Comparison of ENCODE assay signal across 11 cellular contexts in genomic region chr5:16540421-16540820, GRCh38.
DNase-seq lines count a peak whose midpoint lies in the region; ATAC-seq, FAIRE-seq and TF ChIP-seq lines count a peak whose summit lies in the region.
"Had no signal": no experiment of that assay in that cellular context is flagged by ENCODE, and none has a peak within 500 bp of the region (broad histone marks: within the 10 kb centered on the region; RNA-seq: fewer than 3 reads in every experiment).

No MANE protein-coding gene starts in this region.

- no peak overlapping the region for H2AFZ ChIP-seq in HepG2 (ENCODE audit: low read length)

- CTCF ChIA-PET in HepG2 (lab: Yijun Ruan, JAX; ENCODE audit: low intra/inter-chr PET ratio, low total read pairs), result no interaction called here

- POLR2A ChIA-PET in HepG2 (lab: Yijun Ruan, JAX), result no interaction called here

- H3K4me3 Mint-ChIP-seq in progenitor cell of endocrine pancreas (ENCODE audit: low read depth), result no peak overlapping the region
- H3K4me3 Mint-ChIP-seq: stimulated activated naive B cell treated with anti-CD40 and anti-IgM and Interleukin-4, amounts not matched to agents 10 μg/mL and 1 μg/mL and 100 μg/mL, for 72 hours had no signal

- in situ Hi-C loops in HepG2 (cut with HindIII; ENCODE audit: extremely low pct_ligation_motif_present, low pct_unique_long_range_greater_than_20kb), result no loop called here

- 84% methylated on average over 3 of the region's 3 CpGs for WGBS in liver
- 51% methylated on average over 3 of the region's 3 CpGs for WGBS in HepG2 (ENCODE audit: low lambda C conversion rate)
- 81 to 93% methylated on average over 3 of the region's 3 CpGs for WGBS in aorta, 2 donors

- H3K4me2 ChIP-seq in HepG2 (ENCODE audit: low read depth, low read length), result no peak overlapping the region

- H4K20me1 ChIP-seq in HepG2 (ENCODE audit: insufficient read depth, low read length), result no peaks in the 10 kb centered on the region

- no peak for FAIRE-seq in HepG2 (lab: Jason Lieb, UNC)
- FAIRE-seq: GM12892 had no signal

- H3K9me3 ChIP-seq in liver (ENCODE audit: control insufficient read depth in 4 of 4, low read length in 3 of 4) (no peaks in the 10 kb centered on the region), HepG2 (ENCODE audit: low read length) (no peaks in the 10 kb centered on the region), breast epithelium (no peaks in the 10 kb centered on the region), aorta (ENCODE audit: control insufficient read depth, low read length) (no peaks in the 10 kb centered on the region)

- no peak for ATAC-seq in HepG2
- ATAC-seq in aorta (ENCODE audit: low FRiP score), result peak; percentile 23
- ATAC-seq in HG02642 (IDR thresholded peaks at IDR 0.05; ENCODE audit: poor library complexity, unreplicated experiment), result no peak
- ATAC-seq: stimulated activated naive B cell treated with anti-CD40 and anti-IgM and Interleukin-4, amounts not matched to agents 10 μg/mL and 1 μg/mL and 100 μg/mL, for 72 hours had no signal

- TF ChIP-seq CTCF in liver (IDR thresholded peaks at IDR 0.05; ENCODE audit: low read depth, low read length, missing input control), result no peak
- TF ChIP-seq CTCF in HepG2 (CRISPR knock-in tag; IDR thresholded peaks at IDR 0.05), result no peak
- no peak for TF ChIP-seq CTCF in breast epithelium (IDR thresholded peaks at IDR 0.05)
- TF ChIP-seq CTCF in progenitor cell of endocrine pancreas (IDR thresholded peaks at IDR 0.05; ENCODE audit: unreplicated experiment), result no peak

- H3K4me3 ChIP-seq in liver (ENCODE audit: low read depth in 1 of 3, low read length in 3 of 3) (no peak overlapping the region), HepG2 (replicated peaks in 1 of 3; ENCODE audit: insufficient read depth in 1 of 3, low read depth in 2 of 3, low read length in 3 of 3) (no peak overlapping the region), breast epithelium (no peak overlapping the region), aorta (ENCODE audit: low read length in 2 of 2) (no peak overlapping the region)

- no peaks in the 10 kb centered on the region for H3K27me3 ChIP-seq in liver (ENCODE audit: control insufficient read depth in 4 of 4, insufficient read depth in 4 of 4, low read length in 3 of 4)
- H3K27me3 ChIP-seq in HepG2 (ENCODE audit: control insufficient read depth in 1 of 2, insufficient read depth in 2 of 2, low read length in 2 of 2), result peaks cover 0 to 3% of the 10 kb centered on the region in 2 experiments; a peak in 1 of 5 replicates
- H3K27me3 ChIP-seq in breast epithelium, result no peaks in the 10 kb centered on the region
- H3K27me3 ChIP-seq in aorta (ENCODE audit: control insufficient read depth in 1 of 2, insufficient read depth in 2 of 2, low read length in 1 of 2), result no peaks in the 10 kb centered on the region

- no peak for TF ChIP-seq RAD21 in liver (IDR thresholded peaks at IDR 0.05)
- no peak for TF ChIP-seq RAD21 in HepG2 (CRISPR knock-in tag; IDR thresholded peaks at IDR 0.05)

- intact Hi-C loops in HepG2 (cut with micrococcal nuclease; ENCODE audit: unreplicated experiment) (no loop called here), breast epithelium (cut with DNase I; ENCODE audit: low total_unique reads) (no loop called here), aorta (cut with DNase I) (no loop called here)

- peaks cover 9% of the 10 kb centered on the region for H3K4me1 Mint-ChIP-seq in progenitor cell of endocrine pancreas (ENCODE audit: low read depth)

- no peak overlapping the region for H3K27ac Mint-ChIP-seq in progenitor cell of endocrine pancreas
- H3K27ac Mint-ChIP-seq: stimulated activated naive B cell treated with anti-CD40 and anti-IgM and Interleukin-4, amounts not matched to agents 10 μg/mL and 1 μg/mL and 100 μg/mL, for 72 hours had no signal

- TF ChIP-seq EP300 in HepG2 (IDR thresholded peaks at IDR 0.05; ENCODE audit: low read depth in 2 of 2, low read length in 2 of 2) (no peak), HepG2 (CRISPR knock-in tag; IDR thresholded peaks at IDR 0.05; ENCODE audit: borderline replicate concordance) (no peak)

- no peak for DNase-seq in HepG2 (ENCODE audit: low spot score)
- no peak for DNase-seq in breast epithelium (ENCODE audit: low spot score in 2 of 2)
- DNase-seq in kidney glomerular epithelial cell (lab: John Stamatoyannopoulos, UW), result peak; percentile 88
- no peak for DNase-seq in aorta
- no peak for DNase-seq in NCI-H2107 (lab: John Stamatoyannopoulos, UW)
- no peak for DNase-seq in progenitor cell of endocrine pancreas (ENCODE audit: low spot score, unreplicated experiment)
- DNase-seq: stimulated activated naive B cell treated with anti-CD40 and anti-IgM and Interleukin-4, amounts not matched to agents 10 μg/mL and 1 μg/mL and 100 μg/mL, for 72 hours had no signal

- no peaks in the 10 kb centered on the region for H3K36me3 ChIP-seq in liver (ENCODE audit: control insufficient read depth in 4 of 4, insufficient read depth in 3 of 4, low read depth in 1 of 4, low read length in 3 of 4)
- no peaks in the 10 kb centered on the region for H3K36me3 ChIP-seq in HepG2 (replicated peaks in 1 of 2; ENCODE audit: control insufficient read depth in 1 of 2, insufficient read depth in 2 of 2, low read length in 2 of 2)
- no peaks in the 10 kb centered on the region for H3K36me3 ChIP-seq in breast epithelium
- no peaks in the 10 kb centered on the region for H3K36me3 ChIP-seq in aorta (ENCODE audit: control insufficient read depth in 1 of 2, insufficient read depth in 2 of 2, low read length in 1 of 2)

- no peaks in the 10 kb centered on the region for H3K79me2 ChIP-seq in HepG2 (ENCODE audit: insufficient read depth, low read length)

- no peaks in the 10 kb centered on the region for H3K36me3 Mint-ChIP-seq in progenitor cell of endocrine pancreas (ENCODE audit: insufficient read depth)

- H3K4me1 ChIP-seq in liver (ENCODE audit: control insufficient read depth in 4 of 4, insufficient read depth in 4 of 4, low read length in 3 of 4) (peaks cover 0 to 16% (median 8%) of the 10 kb centered on the region in 4 donors), HepG2 (ENCODE audit: insufficient read depth, low read length) (peaks cover 10% of the 10 kb centered on the region), breast epithelium (no peaks in the 10 kb centered on the region), aorta (ENCODE audit: control insufficient read depth in 1 of 2, insufficient read depth in 2 of 2, low read length in 2 of 2) (no peaks in the 10 kb centered on the region)

- H3K27me3 Mint-ChIP-seq in progenitor cell of endocrine pancreas, result peaks cover 80% of the 10 kb centered on the region
- H3K27me3 Mint-ChIP-seq: stimulated activated naive B cell treated with anti-CD40 and anti-IgM and Interleukin-4, amounts not matched to agents 10 μg/mL and 1 μg/mL and 100 μg/mL, for 72 hours had no signal

- no peak for TF ChIP-seq POLR2A in HepG2 (IDR thresholded peaks at IDR 0.05; ENCODE audit: insufficient read depth in 1 of 2, low read depth in 2 of 2, low read length in 2 of 2)
- no peak for TF ChIP-seq POLR2A in breast epithelium (IDR thresholded peaks at IDR 0.05)

- BruUV-seq in HepG2 (replicated peaks; lab: Mats Ljungman, UMichigan), result no TSS peak

- H3K9ac ChIP-seq in liver (ENCODE audit: low read depth in 1 of 2, low read length in 2 of 2) (no peak overlapping the region), HepG2 (ENCODE audit: insufficient read depth, low read depth, low read length) (no peak overlapping the region)

- no peaks in the 10 kb centered on the region for H3K9me3 Mint-ChIP-seq in progenitor cell of endocrine pancreas (ENCODE audit: low read depth)

- H3K27ac ChIP-seq in liver (ENCODE audit: low read depth in 1 of 2, low read length in 2 of 2) (peak overlapping the region; percentile 93 to 94), HepG2 (ENCODE audit: extremely low read length, insufficient read depth, low read length) (no peak overlapping the region), breast epithelium (peak overlapping the region; percentile 79 to 86), aorta (ENCODE audit: low read depth in 1 of 2, low read length in 2 of 2) (no peak overlapping the region)
- H3K27ac ChIP-seq: C4-2B had no signal

TF ChIP-seq in liver, 16 proteins besides CTCF, POLR2A, EP300 and RAD21 (continues in another document):
- TF ChIP-seq GABPA (IDR thresholded peaks at IDR 0.05 in 1 of 2, conservative IDR thresholded peaks at IDR 0.05 in 1 of 2) (no peak), HNF4G (IDR thresholded peaks at IDR 0.05) (no peak), HNF4A (conservative IDR thresholded peaks at IDR 0.05) (no peak), FOXA1 (IDR thresholded peaks at IDR 0.05) (no peak), ATF3 (IDR thresholded peaks at IDR 0.05) (no peak), FOXA2 (IDR thresholded peaks at IDR 0.05) (no peak), NR2F2 (IDR thresholded peaks at IDR 0.05) (no peak), YY1 (IDR thresholded peaks at IDR 0.05) (no peak)

TF ChIP-seq in HepG2, 621 proteins besides CTCF, POLR2A, EP300 and RAD21:
- no peak for TF ChIP-seq HOXA9 (CRISPR knock-in tag; IDR thresholded peaks at IDR 0.05; ENCODE audit: borderline replicate concordance)
- TF ChIP-seq ZNF577 (CRISPR knock-in tag; IDR thresholded peaks at IDR 0.05; ENCODE audit: borderline replicate concordance, low read depth), result no peak
- no peak for TF ChIP-seq SOX6 (IDR thresholded peaks at IDR 0.05)
- no peak for TF ChIP-seq SOX6 (CRISPR knock-in tag; IDR thresholded peaks at IDR 0.05)
- no peak for TF ChIP-seq SP5 (CRISPR knock-in tag; IDR thresholded peaks at IDR 0.05; ENCODE audit: borderline replicate concordance, low read depth)
- no peak for TF ChIP-seq MED8 (CRISPR knock-in tag; IDR thresholded peaks at IDR 0.05; ENCODE audit: insufficient replicate concordance)
- no peak for TF ChIP-seq ZNF619 (CRISPR knock-in tag; IDR thresholded peaks at IDR 0.05)
- TF ChIP-seq HNRNPUL1 (IDR thresholded peaks at IDR 0.05; ENCODE audit: low read depth, low read length), result no peak

Comparison
In these comparisons a context has a peak if more than half of its experiments do, and no peak if none do; other contexts are left out.
1. H3K27ac ChIP-seq: peak in liver (2 of 2) and breast epithelium (2 of 2); none in HepG2 (single experiment) and aorta (0 of 2).